21 cellular contexts compared by ENCODE assay signal in the genomic region with DNA sequence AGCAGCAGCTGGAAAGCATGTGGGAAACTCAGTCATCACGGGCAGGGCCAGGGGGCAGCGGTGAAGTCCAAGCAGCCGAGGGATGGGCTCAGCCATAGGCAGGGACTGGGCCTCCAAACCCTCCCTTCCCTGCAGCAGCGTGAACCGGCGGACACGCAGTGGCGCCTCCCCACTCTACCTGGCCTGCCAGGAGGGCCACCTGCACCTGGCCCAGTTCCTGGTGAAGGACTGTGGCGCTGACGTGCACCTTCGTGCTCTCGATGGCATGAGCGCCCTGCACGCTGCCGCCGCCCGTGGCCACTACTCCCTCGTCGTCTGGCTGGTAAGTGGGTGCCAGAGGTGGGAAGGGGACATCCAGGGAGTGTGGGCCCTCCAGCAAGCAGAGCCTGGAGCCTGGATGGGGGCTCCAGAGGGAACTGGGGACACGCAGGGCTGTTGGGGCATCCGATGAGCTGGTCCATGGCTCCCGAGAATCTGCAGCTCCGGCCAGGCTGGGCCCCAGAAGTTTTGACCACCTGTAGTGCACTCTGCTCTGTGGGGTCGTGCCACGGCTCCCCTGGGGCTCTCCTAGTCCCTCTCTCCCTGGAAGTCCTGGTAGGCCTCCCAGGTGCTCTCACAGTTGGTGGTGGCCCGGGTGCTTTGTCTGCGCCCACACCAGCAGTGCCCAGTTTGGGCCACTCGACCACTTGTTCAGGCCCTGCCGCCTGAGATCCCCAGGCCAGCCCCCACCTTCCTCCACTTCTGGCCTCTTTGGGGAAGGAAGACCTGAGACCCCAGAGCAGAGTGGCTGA. TPM values are rescaled to one million over a fixed set of nuclear protein-coding genes. Genes with fewer than 3 reads are reported as not detected.
DNase-seq lines count a peak whose midpoint lies in the region; ATAC-seq, FAIRE-seq and TF ChIP-seq lines count a peak whose summit lies in the region.
"Had no signal": no experiment of that assay in that cellular context is flagged by ENCODE, and none has a peak within 500 bp of the region (broad histone marks: within the 10 kb centered on the region; RNA-seq: fewer than 3 reads in every experiment).

No MANE protein-coding gene starts in this region.

- peaks cover 10% of the 10 kb centered on the region for H3K4me1 Mint-ChIP-seq in activated naive CD8-positive, alpha-beta T cell treated with anti-CD3 and anti-CD28 coated beads, Interleukin-2, amount 10 ng/mL, durations not matched to agents 7 days and 5 days
- peaks cover 8% of the 10 kb centered on the region for H3K4me1 Mint-ChIP-seq in activated naive CD8-positive, alpha-beta T cell treated with anti-CD3 and anti-CD28 coated beads, Interleukin-2, amount 50 U/mL, for 24 hours

- intact Hi-C loops in kidney (cut with DNase I): no loop called here
- intact Hi-C loops in tibial artery (cut with DNase I; ENCODE audit: low total_unique reads): no loop called here

- H3K4me3 ChIP-seq in kidney (ENCODE audit: low read length in 2 of 2) (no peak overlapping the region), tibial artery (no peak overlapping the region), gastroesophageal sphincter (no peak overlapping the region)
- H3K4me3 ChIP-seq: breast epithelium, GM23338, SJSA1 had no signal

- H3K27me3 Mint-ChIP-seq in activated naive CD8-positive, alpha-beta T cell treated with anti-CD3 and anti-CD28 coated beads, Interleukin-2, amount 10 ng/mL, durations not matched to agents 7 days and 5 days: no peaks in the 10 kb centered on the region
- no peaks in the 10 kb centered on the region for H3K27me3 Mint-ChIP-seq in activated naive CD8-positive, alpha-beta T cell treated with anti-CD3 and anti-CD28 coated beads, Interleukin-2, amount 50 U/mL, for 24 hours

- H3K9me3 Mint-ChIP-seq in activated naive CD8-positive, alpha-beta T cell treated with anti-CD3 and anti-CD28 coated beads, Interleukin-2, amount 10 ng/mL, durations not matched to agents 7 days and 5 days: no peaks in the 10 kb centered on the region
- H3K9me3 Mint-ChIP-seq in activated naive CD8-positive, alpha-beta T cell treated with anti-CD3 and anti-CD28 coated beads, Interleukin-2, amount 50 U/mL, for 24 hours: no peaks in the 10 kb centered on the region
- H3K9me3 Mint-ChIP-seq: GM23338, IgD-negative memory B cell had no signal

- H3K27me3 ChIP-seq in tibial artery: no peaks in the 10 kb centered on the region
- peaks cover 8% of the 10 kb centered on the region for H3K27me3 ChIP-seq in gastroesophageal sphincter
- H3K27me3 ChIP-seq: breast epithelium, foreskin keratinocyte, SJSA1 had no signal

- POLR2A ChIA-PET in activated naive CD8-positive, alpha-beta T cell treated with anti-CD3 and anti-CD28 coated beads, Interleukin-2, amount 10 ng/mL, durations not matched to agents 7 days and 5 days (lab: Charles Lee): no interaction called here

- no peak for FAIRE-seq in kidney (lab: Jason Lieb, UNC)

- H3K4me1 ChIP-seq in kidney (ENCODE audit: control insufficient read depth in 1 of 2, insufficient read depth in 1 of 2, low read depth in 1 of 2, low read length in 2 of 2): peaks cover 0 to 6% of the 10 kb centered on the region in 2 donors
- H3K4me1 ChIP-seq in tibial artery: peaks cover 0 to 4% (median 0%) of the 10 kb centered on the region in 4 donors
- no peaks in the 10 kb centered on the region for H3K4me1 ChIP-seq in gastroesophageal sphincter
- H3K4me1 ChIP-seq: breast epithelium, foreskin keratinocyte, SJSA1 had no signal

- no peak for TF ChIP-seq POLR2A in gastroesophageal sphincter (IDR thresholded peaks at IDR 0.05)

- peak; percentile 28 for DNase-seq in activated naive CD8-positive, alpha-beta T cell treated with anti-CD3 and anti-CD28 coated beads, Interleukin-2, amount 10 ng/mL, durations not matched to agents 7 days and 5 days
- DNase-seq in activated naive CD8-positive, alpha-beta T cell treated with anti-CD3 and anti-CD28 coated beads, Interleukin-2, amount 50 U/mL, for 24 hours: no peak
- DNase-seq in HuH-7 (ENCODE audit: low spot score) (peak; percentile 12), kidney (peak; percentile 67), tibial artery (peak; percentile 18 to 56), DMS79 treated with DMSO at 0.1 percent for 48 hours (lab: John Stamatoyannopoulos, UW) (no peak), SK-N-DZ (ENCODE audit: low spot score) (no peak)
- DNase-seq: activated CD4-positive, alpha-beta T cell treated with anti-CD3 and anti-CD28 coated beads for 1 hour; foreskin keratinocyte; left colon; NCI-H1930; NCI-H510A; nucleus accumbens; OCI-M1; T-helper 9 cell had no signal

- no peak overlapping the region for H3K9ac ChIP-seq in kidney (ENCODE audit: low read length in 2 of 2)

- WGBS in gastroesophageal sphincter (ENCODE audit: low coverage in 1 of 2), 2 donors: 80% methylated on average over 2 of the region's 29 CpGs; no CpG with 5 or more reads in 1 of the 2 donors

- no peak overlapping the region for H3K27ac Mint-ChIP-seq in activated naive CD8-positive, alpha-beta T cell treated with anti-CD3 and anti-CD28 coated beads, Interleukin-2, amount 10 ng/mL, durations not matched to agents 7 days and 5 days
- H3K27ac Mint-ChIP-seq in activated naive CD8-positive, alpha-beta T cell treated with anti-CD3 and anti-CD28 coated beads, Interleukin-2, amount 50 U/mL, for 24 hours: no peak overlapping the region
- H3K27ac Mint-ChIP-seq: GM23338, IgD-negative memory B cell had no signal

- ATAC-seq in activated naive CD8-positive, alpha-beta T cell treated with anti-CD3 and anti-CD28 coated beads, Interleukin-2, amount 10 ng/mL, durations not matched to agents 7 days and 5 days (ENCODE audit: low read depth): no peak
- no peak for ATAC-seq in activated naive CD8-positive, alpha-beta T cell treated with anti-CD3 and anti-CD28 coated beads, Interleukin-2, amount 50 U/mL, for 24 hours
- no peak for ATAC-seq in gastroesophageal sphincter
- ATAC-seq: foreskin keratinocyte, GM23338, left colon had no signal

- TF ChIP-seq CTCF in kidney (IDR thresholded peaks at IDR 0.05; ENCODE audit: borderline replicate concordance, extremely low read depth, insufficient read depth): no peak
- no peak for TF ChIP-seq CTCF in tibial artery (IDR thresholded peaks at IDR 0.05)
- TF ChIP-seq CTCF in gastroesophageal sphincter (IDR thresholded peaks at IDR 0.05): no peak

- H3K36me3 ChIP-seq in kidney (ENCODE audit: control insufficient read depth in 1 of 2, insufficient read depth in 2 of 2, low read length in 2 of 2) (no peaks in the 10 kb centered on the region), tibial artery (no peaks in the 10 kb centered on the region), gastroesophageal sphincter (no peaks in the 10 kb centered on the region)
- H3K36me3 ChIP-seq: breast epithelium, SJSA1 had no signal

- H3K9me3 ChIP-seq in kidney (ENCODE audit: control insufficient read depth in 1 of 2, low read length in 2 of 2): no peaks in the 10 kb centered on the region
- H3K9me3 ChIP-seq in tibial artery: no peaks in the 10 kb centered on the region
- no peaks in the 10 kb centered on the region for H3K9me3 ChIP-seq in gastroesophageal sphincter
- H3K9me3 ChIP-seq: breast epithelium, SJSA1 had no signal

- no peaks in the 10 kb centered on the region for H3K36me3 Mint-ChIP-seq in activated naive CD8-positive, alpha-beta T cell treated with anti-CD3 and anti-CD28 coated beads, Interleukin-2, amount 10 ng/mL, durations not matched to agents 7 days and 5 days
- H3K36me3 Mint-ChIP-seq in activated naive CD8-positive, alpha-beta T cell treated with anti-CD3 and anti-CD28 coated beads, Interleukin-2, amount 50 U/mL, for 24 hours (ENCODE audit: low read depth): no peaks in the 10 kb centered on the region
- H3K36me3 Mint-ChIP-seq: IgD-negative memory B cell had no signal

- H3K27ac ChIP-seq in kidney (ENCODE audit: low read depth in 2 of 2, low read length in 2 of 2) (no peak overlapping the region), tibial artery (no peak overlapping the region), gastroesophageal sphincter (no peak overlapping the region)
- H3K27ac ChIP-seq: breast epithelium, epithelial cell of prostate, foreskin keratinocyte, SJSA1 had no signal

- no peak overlapping the region for H3K4me3 Mint-ChIP-seq in activated naive CD8-positive, alpha-beta T cell treated with anti-CD3 and anti-CD28 coated beads, Interleukin-2, amount 10 ng/mL, durations not matched to agents 7 days and 5 days
- H3K4me3 Mint-ChIP-seq in activated naive CD8-positive, alpha-beta T cell treated with anti-CD3 and anti-CD28 coated beads, Interleukin-2, amount 50 U/mL, for 24 hours: no peak overlapping the region
- H3K4me3 Mint-ChIP-seq: GM23338 had no signal

- no peak for TF ChIP-seq EP300 in gastroesophageal sphincter (IDR thresholded peaks at IDR 0.05)

RNA-seq across cellular contexts. Expression of a gene that starts 4.6 kb away (rescaled TPM):
- total RNA-seq in activated naive CD8-positive, alpha-beta T cell treated with anti-CD3 and anti-CD28 coated beads, Interleukin-2, amount 10 ng/mL, durations not matched to agents 7 days and 5 days: under 1 TPM; 0.09 to 0.11 TPM
- 2.7 TPM for total RNA-seq in kidney
- polyA plus RNA-seq in kidney (ENCODE audit: insufficient read depth, low read depth, low replicate concordance): 0.28 TPM
- 10.9 and 11.8 TPM in 2 replicates for polyA plus RNA-seq in SK-N-DZ (2014; cell fraction: cytosol; rRNA removed)
- 29.8 and 39.1 TPM in 2 replicates for polyA plus RNA-seq in SK-N-DZ (2014; cell fraction: nucleus; rRNA removed)
- total RNA-seq in gastroesophageal sphincter: 1 to 10 TPM in 1 of 4 donors, under 1 TPM in 2, not detected in 1; 0.12 to 3.4 (median 0.31) TPM

RNA-seq across cellular contexts. Expression of a gene that starts 33.8 kb away (rescaled TPM):
- total RNA-seq in activated naive CD8-positive, alpha-beta T cell treated with anti-CD3 and anti-CD28 coated beads, Interleukin-2, amount 10 ng/mL, durations not matched to agents 7 days and 5 days: not detected
- total RNA-seq in kidney (5.7 TPM), gastroesophageal sphincter (1 to 10 TPM; 1.3 to 8.1 (median 3.7) TPM)
- 0.24 TPM for polyA plus RNA-seq in kidney (ENCODE audit: insufficient read depth, low read depth, low replicate concordance)
- 4.3 and 6.4 TPM in 2 replicates for polyA plus RNA-seq in SK-N-DZ (2014; cell fraction: cytosol; rRNA removed)
- 6.6 and 8.2 TPM in 2 replicates for polyA plus RNA-seq in SK-N-DZ (2014; cell fraction: nucleus; rRNA removed)
- total RNA-seq: foreskin keratinocyte had no signal
- polyA plus RNA-seq: foreskin keratinocyte, GM23338, IgD-negative memory B cell had no signal

RNA-seq across cellular contexts. Expression of a gene that starts 43.9 kb away (rescaled TPM):
- total RNA-seq in activated naive CD8-positive, alpha-beta T cell treated with anti-CD3 and anti-CD28 coated beads, Interleukin-2, amount 10 ng/mL, durations not matched to agents 7 days and 5 days: 10 to 100 TPM; 27.8 to 30.6 TPM
- total RNA-seq in kidney (18.3 TPM), gastroesophageal sphincter (10 to 100 TPM; 14.2 to 23.2 (median 16.5) TPM)
- polyA plus RNA-seq in kidney (ENCODE audit: insufficient read depth, low read depth, low replicate concordance): 21.9 TPM
- 78.3 and 103 TPM in 2 replicates for polyA plus RNA-seq in SK-N-DZ (2014; cell fraction: cytosol; rRNA removed)
- 76.2 and 101 TPM in 2 replicates for polyA plus RNA-seq in SK-N-DZ (2014; cell fraction: nucleus; rRNA removed)

RNA-seq across cellular contexts. Expression of a gene that starts 54.1 kb away (rescaled TPM):
- under 1 TPM in 1 of 2 experiments, not detected in 1; 0.42 TPM for total RNA-seq in activated naive CD8-positive, alpha-beta T cell treated with anti-CD3 and anti-CD28 coated beads, Interleukin-2, amount 10 ng/mL, durations not matched to agents 7 days and 5 days
- total RNA-seq in kidney (61.4 TPM), gastroesophageal sphincter (under 1 TPM in 3 of 4 donors, not detected in 1; 0.35 to 0.94 (median 0.74) TPM)
- polyA plus RNA-seq in kidney (ENCODE audit: insufficient read depth, low read depth, low replicate concordance): 1.6 TPM
- 4.6 and 6.2 TPM in 2 replicates for polyA plus RNA-seq in SK-N-DZ (2014; cell fraction: cytosol; rRNA removed)
- 4.9 and 13.2 TPM in 2 replicates for polyA plus RNA-seq in SK-N-DZ (2014; cell fraction: nucleus; rRNA removed)
- polyA plus RNA-seq: IgD-negative memory B cell had no signal

Comparison
In these comparisons a context has a peak if more than half of its experiments do, and no peak if none do; other contexts are left out.
1. DNase-seq: peak in activated naive CD8-positive, alpha-beta T cell treated with anti-CD3 and anti-CD28 coated beads, Interleukin-2, amount 10 ng/mL, durations not matched to agents 7 days and 5 days (single experiment), HuH-7 (single experiment), kidney (single experiment) and tibial artery (2 of 2); none in activated naive CD8-positive, alpha-beta T cell treated with anti-CD3 and anti-CD28 coated beads, Interleukin-2, amount 50 U/mL, for 24 hours (single experiment), DMS79 treated with DMSO at 0.1 percent for 48 hours (single experiment) and SK-N-DZ (single experiment).